Comparison of ENCODE assay signal across 1 cellular context in genomic region chr17:55436224-55437164, GRCh38.
TF ChIP-seq lines count a peak whose summit lies in the region.

No MANE protein-coding gene starts in this region.

TF ChIP-seq in K562, 482 proteins besides CTCF, POLR2A, EP300 and RAD21 (continued from another document and continues in another):
- TF ChIP-seq, protein P1, sequence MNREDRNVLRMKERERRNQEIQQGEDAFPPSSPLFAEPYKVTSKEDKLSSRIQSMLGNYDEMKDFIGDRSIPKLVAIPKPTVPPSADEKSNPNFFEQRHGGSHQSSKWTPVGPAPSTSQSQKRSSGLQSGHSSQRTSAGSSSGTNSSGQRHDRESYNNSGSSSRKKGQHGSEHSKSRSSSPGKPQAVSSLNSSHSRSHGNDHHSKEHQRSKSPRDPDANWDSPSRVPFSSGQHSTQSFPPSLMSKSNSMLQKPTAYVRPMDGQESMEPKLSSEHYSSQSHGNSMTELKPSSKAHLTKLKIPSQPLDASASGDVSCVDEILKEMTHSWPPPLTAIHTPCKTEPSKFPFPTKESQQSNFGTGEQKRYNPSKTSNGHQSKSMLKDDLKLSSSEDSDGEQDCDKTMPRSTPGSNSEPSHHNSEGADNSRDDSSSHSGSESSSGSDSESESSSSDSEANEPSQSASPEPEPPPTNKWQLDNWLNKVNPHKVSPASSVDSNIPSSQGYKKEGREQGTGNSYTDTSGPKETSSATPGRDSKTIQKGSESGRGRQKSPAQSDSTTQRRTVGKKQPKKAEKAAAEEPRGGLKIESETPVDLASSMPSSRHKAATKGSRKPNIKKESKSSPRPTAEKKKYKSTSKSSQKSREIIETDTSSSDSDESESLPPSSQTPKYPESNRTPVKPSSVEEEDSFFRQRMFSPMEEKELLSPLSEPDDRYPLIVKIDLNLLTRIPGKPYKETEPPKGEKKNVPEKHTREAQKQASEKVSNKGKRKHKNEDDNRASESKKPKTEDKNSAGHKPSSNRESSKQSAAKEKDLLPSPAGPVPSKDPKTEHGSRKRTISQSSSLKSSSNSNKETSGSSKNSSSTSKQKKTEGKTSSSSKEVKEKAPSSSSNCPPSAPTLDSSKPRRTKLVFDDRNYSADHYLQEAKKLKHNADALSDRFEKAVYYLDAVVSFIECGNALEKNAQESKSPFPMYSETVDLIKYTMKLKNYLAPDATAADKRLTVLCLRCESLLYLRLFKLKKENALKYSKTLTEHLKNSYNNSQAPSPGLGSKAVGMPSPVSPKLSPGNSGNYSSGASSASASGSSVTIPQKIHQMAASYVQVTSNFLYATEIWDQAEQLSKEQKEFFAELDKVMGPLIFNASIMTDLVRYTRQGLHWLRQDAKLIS (CRISPR knock-in tag; IDR thresholded peaks at IDR 0.05), result no peak
- TF ChIP-seq NKRF (IDR thresholded peaks at IDR 0.05; ENCODE audit: borderline replicate concordance) (no peak), STAT5A (IDR thresholded peaks at IDR 0.05; ENCODE audit: borderline replicate concordance, low read length) (peak; percentile 27; the same call in 1 of the 2 replicates), ZNF280A (IDR thresholded peaks at IDR 0.05; ENCODE audit: low read depth, partially characterized antibody) (no peak), ZFPM2 (CRISPR knock-in tag; IDR thresholded peaks at IDR 0.05) (no peak), SIRT6 (IDR thresholded peaks at IDR 0.05; ENCODE audit: low read depth, low read length) (no peak), MAFG (tag; conservative IDR thresholded peaks at IDR 0.05) (no peak), YBX1 (IDR thresholded peaks at IDR 0.05) (no peak), MAFK (IDR thresholded peaks at IDR 0.05; ENCODE audit: low read length) (no peak), CGGBP1 (CRISPR knock-in tag; IDR thresholded peaks at IDR 0.05) (no peak), GATAD2B (IDR thresholded peaks at IDR 0.05; ENCODE audit: borderline replicate concordance) (no peak), ZEB2 (IDR thresholded peaks at IDR 0.05) (peak; percentile 47; the same call in 1 of the 2 replicates), TEAD4 (IDR thresholded peaks at IDR 0.05; ENCODE audit: low read length) (peak; percentile 80), TEAD4 (CRISPR knock-in tag; IDR thresholded peaks at IDR 0.05; ENCODE audit: borderline replicate concordance) (no peak), ZNF407 (IDR thresholded peaks at IDR 0.05; ENCODE audit: low read depth) (no peak)
- TF ChIP-seq, protein P2, sequence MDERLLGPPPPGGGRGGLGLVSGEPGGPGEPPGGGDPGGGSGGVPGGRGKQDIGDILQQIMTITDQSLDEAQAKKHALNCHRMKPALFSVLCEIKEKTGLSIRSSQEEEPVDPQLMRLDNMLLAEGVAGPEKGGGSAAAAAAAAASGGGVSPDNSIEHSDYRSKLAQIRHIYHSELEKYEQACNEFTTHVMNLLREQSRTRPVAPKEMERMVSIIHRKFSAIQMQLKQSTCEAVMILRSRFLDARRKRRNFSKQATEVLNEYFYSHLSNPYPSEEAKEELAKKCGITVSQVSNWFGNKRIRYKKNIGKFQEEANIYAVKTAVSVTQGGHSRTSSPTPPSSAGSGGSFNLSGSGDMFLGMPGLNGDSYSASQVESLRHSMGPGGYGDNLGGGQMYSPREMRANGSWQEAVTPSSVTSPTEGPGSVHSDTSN (CRISPR knock-in tag; IDR thresholded peaks at IDR 0.05; ENCODE audit: low read depth), result no peak
- TF ChIP-seq, protein P2 (tag; conservative IDR thresholded peaks at IDR 0.05; ENCODE audit: low read depth), result no peak
